10 cellular contexts compared by ENCODE assay signal in genomic region chr4:159267023-159267939, GRCh38.
DNase-seq lines count a peak whose midpoint lies in the region; ATAC-seq and TF ChIP-seq lines count a peak whose summit lies in the region.
"Had no signal": no experiment of that assay in that cellular context is flagged by ENCODE, and none has a peak within 500 bp of the region (broad histone marks: within the 10 kb centered on the region; RNA-seq: fewer than 3 reads in every experiment).

No MANE protein-coding gene starts in this region.

- peak overlapping the region; percentile 86 for H3K4me3 ChIP-seq in BE2C (ENCODE audit: low read depth, low read length)
- H3K4me3 ChIP-seq in epithelial cell of proximal tubule (ENCODE audit: low read depth, low read length): peak overlapping the region; percentile 16
- no peak overlapping the region for H3K4me3 ChIP-seq in neural progenitor cell

- H3K9me3 ChIP-seq in BE2C (no peaks in the 10 kb centered on the region), neural progenitor cell (ENCODE audit: low read depth) (no peaks in the 10 kb centered on the region)

- no peaks in the 10 kb centered on the region for H3K9me3 Mint-ChIP-seq in neural progenitor cell
- H3K9me3 Mint-ChIP-seq in activated T-cell treated with anti-CD3 and anti-CD28 coated beads, Interleukin-2, amount 50 U/mL, for 4 hours: no peaks in the 10 kb centered on the region

- no peak overlapping the region for H3K9ac ChIP-seq in neural progenitor cell

- no peak overlapping the region for H3K27ac ChIP-seq in neural progenitor cell

- H3K4me1 ChIP-seq in BE2C (peaks cover 39% of the 10 kb centered on the region), neural progenitor cell (peaks cover 21% of the 10 kb centered on the region)

- H3K4me1 Mint-ChIP-seq in neural progenitor cell: peaks cover 15% of the 10 kb centered on the region
- peaks cover 4% of the 10 kb centered on the region for H3K4me1 Mint-ChIP-seq in activated T-cell treated with anti-CD3 and anti-CD28 coated beads, Interleukin-2, amount 50 U/mL, for 4 hours (ENCODE audit: low read depth)

- no peaks in the 10 kb centered on the region for H3K27me3 ChIP-seq in BE2C
- H3K27me3 ChIP-seq in neural progenitor cell: no peaks in the 10 kb centered on the region

- no peaks in the 10 kb centered on the region for H4K20me1 ChIP-seq in neural progenitor cell (ENCODE audit: low read depth)

- no peaks in the 10 kb centered on the region for H3F3A ChIP-seq in neural progenitor cell (ENCODE audit: low read depth)

- no peak overlapping the region for H2AFZ ChIP-seq in neural progenitor cell (replicated peaks)

- no peaks in the 10 kb centered on the region for H3K36me3 Mint-ChIP-seq in neural progenitor cell
- H3K36me3 Mint-ChIP-seq in activated T-cell treated with anti-CD3 and anti-CD28 coated beads, Interleukin-2, amount 50 U/mL, for 4 hours (ENCODE audit: insufficient read depth): peaks cover 3% of the 10 kb centered on the region

- DNase-seq in BE2C (peak; percentile 78), epithelial cell of proximal tubule (ENCODE audit: low read depth) (no peak), neural progenitor cell (ENCODE audit: low spot score) (peak; percentile 18), SHP77 treated with DMSO at 0.1 percent for 48 hours (lab: John Stamatoyannopoulos, UW) (no peak)
- DNase-seq in activated T-cell treated with anti-CD3 and anti-CD28 coated beads, Interleukin-2, amount 50 U/mL, for 4 hours: no peak
- DNase-seq: activated effector memory CD4-positive, alpha-beta T cell treated with Interleukin-2 at 50 U/mL for 16 hours had no signal

- ATAC-seq in HG03159 (IDR thresholded peaks at IDR 0.05; ENCODE audit: unreplicated experiment) (peak; percentile 49), GM18858 (IDR thresholded peaks at IDR 0.05; ENCODE audit: unreplicated experiment) (no peak), HG03565 (IDR thresholded peaks at IDR 0.05; ENCODE audit: unreplicated experiment) (no peak)
- ATAC-seq in activated T-cell treated with anti-CD3 and anti-CD28 coated beads, Interleukin-2, amount 50 U/mL, for 4 hours: no peak
- ATAC-seq: Panc1 had no signal

- H3K27me3 Mint-ChIP-seq in neural progenitor cell (ENCODE audit: insufficient read depth, low read depth): no peaks in the 10 kb centered on the region
- no peaks in the 10 kb centered on the region for H3K27me3 Mint-ChIP-seq in activated T-cell treated with anti-CD3 and anti-CD28 coated beads, Interleukin-2, amount 50 U/mL, for 4 hours (ENCODE audit: low read depth)

- no peak for TF ChIP-seq CTCF in BE2C (IDR thresholded peaks at IDR 0.05; ENCODE audit: low read depth, low read length)
- TF ChIP-seq CTCF in epithelial cell of proximal tubule (conservative IDR thresholded peaks at IDR 0.05; ENCODE audit: low read depth, low read length): no peak
- no peak for TF ChIP-seq CTCF in neural progenitor cell (IDR thresholded peaks at IDR 0.05)

- H3K36me3 ChIP-seq in BE2C: no peaks in the 10 kb centered on the region
- H3K36me3 ChIP-seq in neural progenitor cell: no peaks in the 10 kb centered on the region

- peak overlapping the region; percentile 47 for H3K4me2 ChIP-seq in neural progenitor cell

- H3K4me3 Mint-ChIP-seq in neural progenitor cell: no peak overlapping the region
- H3K4me3 Mint-ChIP-seq in activated T-cell treated with anti-CD3 and anti-CD28 coated beads, Interleukin-2, amount 50 U/mL, for 4 hours: no peak overlapping the region

- no peaks in the 10 kb centered on the region for H3K79me2 ChIP-seq in neural progenitor cell (ENCODE audit: low read depth)

- no peak overlapping the region for H3K27ac Mint-ChIP-seq in neural progenitor cell

Comparison
In these comparisons a context has a peak if more than half of its experiments do, and no peak if none do; other contexts are left out.
1. DNase-seq: peak in BE2C (single experiment) and neural progenitor cell (single experiment); none in epithelial cell of proximal tubule (single experiment), SHP77 treated with DMSO at 0.1 percent for 48 hours (single experiment) and activated T-cell treated with anti-CD3 and anti-CD28 coated beads, Interleukin-2, amount 50 U/mL, for 4 hours (single experiment).